18 cellular contexts compared by ENCODE assay signal in the genomic region with DNA sequence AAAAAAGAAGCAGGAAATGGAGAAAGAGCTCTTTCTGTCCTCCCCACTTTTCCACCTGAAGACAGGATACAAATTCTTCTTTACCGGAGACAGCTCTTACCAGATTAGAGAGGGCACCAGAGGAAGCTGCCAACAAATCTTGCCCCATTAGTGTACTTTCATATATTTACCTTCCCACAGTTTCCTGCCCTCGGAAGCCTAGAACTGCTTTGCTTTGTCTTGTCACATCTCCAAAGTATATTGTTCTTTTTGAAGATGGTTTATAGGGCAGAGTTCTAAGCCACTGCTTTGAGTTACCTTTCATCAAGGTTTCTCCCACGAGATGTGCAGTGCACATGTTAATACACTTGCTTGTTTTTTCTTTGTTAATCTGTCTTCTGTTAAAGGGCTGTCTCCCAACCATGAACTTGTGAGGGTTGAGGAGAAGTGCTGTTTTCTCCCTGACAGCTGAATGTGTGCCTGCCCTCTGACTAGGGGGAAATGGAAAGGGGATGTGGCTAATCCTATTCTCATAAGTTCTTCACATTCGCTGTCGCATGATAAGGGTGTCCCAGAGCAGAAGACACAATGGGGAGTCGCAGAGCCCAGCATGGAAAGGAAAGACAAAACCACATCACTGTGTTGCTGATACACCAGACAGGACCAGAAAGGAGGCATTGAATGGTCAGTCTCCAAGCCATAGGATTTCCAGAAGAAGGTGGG. TPM values are rescaled to one million over a fixed set of nuclear protein-coding genes. Genes with fewer than 3 reads are reported as not detected.
DNase-seq lines count a peak whose midpoint lies in the region; ATAC-seq and TF ChIP-seq lines count a peak whose summit lies in the region.
"Had no signal": no experiment of that assay in that cellular context is flagged by ENCODE, and none has a peak within 500 bp of the region (broad histone marks: within the 10 kb centered on the region; RNA-seq: fewer than 3 reads in every experiment).

No MANE protein-coding gene starts in this region.

- TF ChIP-seq CTCF in left lung (IDR thresholded peaks at IDR 0.05): no peak

- no peaks in the 10 kb centered on the region for H3K36me3 ChIP-seq in left lung

- peak; percentile 56 for DNase-seq in CD1c-positive myeloid dendritic cell (ENCODE audit: extremely low spot score)
- peak; percentile 87 for DNase-seq in KBM-7
- peak in 8 of 34 experiments; percentile 4 to 40 (median 14) for DNase-seq in T-cell
- DNase-seq in left lung: no peak
- DNase-seq in NCI-H1092 treated with DMSO at 0.1 percent for 48 hours (lab: John Stamatoyannopoulos, UW): no peak
- DNase-seq in erythroblast (lab: John Stamatoyannopoulos, UW): no peak
- DNase-seq: activated CD4-positive, alpha-beta memory T cell treated with anti-CD3 and anti-CD28 coated beads for 36 hours; natural killer cell; NCI-H82; stimulated activated CD4-positive, alpha-beta T cell treated with anti-CD3 and anti-CD28 coated beads, Interleukin-15, amount 100 ng/mL, for 24 hours had no signal

- POLR2A ChIA-PET in T-cell (lab: Charles Lee): no interaction called here

- ATAC-seq in T-cell (replicated peaks in 1 of 4): peak; percentile 60 to 96 (median 67)
- peak; percentile 62 for ATAC-seq in left lung
- ATAC-seq in HG03469 (IDR thresholded peaks at IDR 0.05; ENCODE audit: unreplicated experiment): no peak
- ATAC-seq in GM21786 (IDR thresholded peaks at IDR 0.05; ENCODE audit: unreplicated experiment): no peak
- ATAC-seq: natural killer cell had no signal

- intact Hi-C loops in left lung (cut with DNase I): no loop called here

- TF ChIP-seq POLR2A in erythroblast (IDR thresholded peaks at IDR 0.05; ENCODE audit: low read length): no peak

- peaks cover 0 to 36% of the 10 kb centered on the region in 2 donors for H3K27me3 ChIP-seq in left lung
- H3K27me3 ChIP-seq: foreskin keratinocyte had no signal

- H3K4me1 Mint-ChIP-seq in T-cell: peaks cover 32 to 37% (median 34%) of the 10 kb centered on the region in 3 donors
- H3K4me1 Mint-ChIP-seq: natural killer cell had no signal

- H3K27ac Mint-ChIP-seq in T-cell: peak overlapping the region; percentile 48 to 70
- H3K27ac Mint-ChIP-seq: activated CD4-positive, alpha-beta memory T cell treated with anti-CD3 and anti-CD28 coated beads for 36 hours; natural killer cell; T-helper 2 cell treated with Interferon-gamma antibody and Interleukin-4, amounts not matched to agents 5 μg/mL and 100 μg/mL, for 36 hours had no signal

- H3K4me3 ChIP-seq in left lung: no peak overlapping the region

- H3K4me3 Mint-ChIP-seq in T-cell: peak overlapping the region in 1 of 3 donors; percentile 68
- H3K4me3 Mint-ChIP-seq: activated CD4-positive, alpha-beta memory T cell treated with anti-CD3 and anti-CD28 coated beads for 36 hours; natural killer cell; T-helper 2 cell treated with Interferon-gamma antibody and Interleukin-4, amounts not matched to agents 5 μg/mL and 100 μg/mL, for 36 hours had no signal

- no peaks in the 10 kb centered on the region for H3K9me3 ChIP-seq in left lung

- CTCF ChIA-PET in T-cell (lab: Charles Lee): no interaction called here

- H3K36me3 Mint-ChIP-seq in T-cell: no peaks in the 10 kb centered on the region
- H3K36me3 Mint-ChIP-seq: activated CD4-positive, alpha-beta memory T cell treated with anti-CD3 and anti-CD28 coated beads for 36 hours; natural killer cell had no signal

- H3K4me1 ChIP-seq in left lung: no peaks in the 10 kb centered on the region

- no peak overlapping the region for H3K27ac ChIP-seq in left lung
- H3K27ac ChIP-seq: foreskin keratinocyte had no signal

- H3K27me3 Mint-ChIP-seq in T-cell: peaks cover 0 to 9% of the 10 kb centered on the region in 2 donors

- in situ Hi-C loops in KBM-7 (cut with MboI; ENCODE audit: low pct_unique_long_range_greater_than_20kb, low sequenced_read_pairs): no loop called here

- no peaks in the 10 kb centered on the region for H3K9me3 Mint-ChIP-seq in T-cell
- H3K9me3 Mint-ChIP-seq: activated CD4-positive, alpha-beta memory T cell treated with anti-CD3 and anti-CD28 coated beads for 36 hours; natural killer cell; T-helper 2 cell treated with Interferon-gamma antibody and Interleukin-4, amounts not matched to agents 5 μg/mL and 100 μg/mL, for 36 hours had no signal

RNA-seq across cellular contexts. Expression of a gene that starts 24.2 kb away (rescaled TPM):
- total RNA-seq in T-cell (1 to 10 TPM in 2 of 5 donors, under 1 TPM in 3; 0.30 to 1.9 (median 0.76) TPM), left lung (1 to 10 TPM in 1 of 2 donors, under 1 TPM in 1; 0.99 to 4.0 TPM)

RNA-seq across cellular contexts. Expression of a gene that starts 37.9 kb away (rescaled TPM):
- total RNA-seq in T-cell (not detected), left lung (not detected)
- total RNA-seq: activated CD4-positive, alpha-beta memory T cell treated with anti-CD3 and anti-CD28 coated beads for 36 hours; foreskin keratinocyte; lower leg skin; M059J; natural killer cell; pulmonary artery endothelial cell; subcutaneous adipose tissue had no signal

RNA-seq across cellular contexts. Expression of a gene that starts 45.9 kb away (rescaled TPM):
- total RNA-seq in T-cell (10 to 100 TPM; 17.6 to 20.0 (median 18.4) TPM), left lung (10 to 100 TPM; 45.6 to 62.1 TPM)

Comparison
In these comparisons a context has a peak if more than half of its experiments do, and no peak if none do; other contexts are left out.
1. DNase-seq: peak in CD1c-positive myeloid dendritic cell (single experiment) and KBM-7 (single experiment); none in left lung (0 of 2), NCI-H1092 treated with DMSO at 0.1 percent for 48 hours (single experiment) and erythroblast (0 of 2).
2. ATAC-seq: peak in T-cell (4 of 4) and left lung (single experiment); none in HG03469 (single experiment) and GM21786 (single experiment).